8 cellular contexts compared by ENCODE assay signal in the genomic region with DNA sequence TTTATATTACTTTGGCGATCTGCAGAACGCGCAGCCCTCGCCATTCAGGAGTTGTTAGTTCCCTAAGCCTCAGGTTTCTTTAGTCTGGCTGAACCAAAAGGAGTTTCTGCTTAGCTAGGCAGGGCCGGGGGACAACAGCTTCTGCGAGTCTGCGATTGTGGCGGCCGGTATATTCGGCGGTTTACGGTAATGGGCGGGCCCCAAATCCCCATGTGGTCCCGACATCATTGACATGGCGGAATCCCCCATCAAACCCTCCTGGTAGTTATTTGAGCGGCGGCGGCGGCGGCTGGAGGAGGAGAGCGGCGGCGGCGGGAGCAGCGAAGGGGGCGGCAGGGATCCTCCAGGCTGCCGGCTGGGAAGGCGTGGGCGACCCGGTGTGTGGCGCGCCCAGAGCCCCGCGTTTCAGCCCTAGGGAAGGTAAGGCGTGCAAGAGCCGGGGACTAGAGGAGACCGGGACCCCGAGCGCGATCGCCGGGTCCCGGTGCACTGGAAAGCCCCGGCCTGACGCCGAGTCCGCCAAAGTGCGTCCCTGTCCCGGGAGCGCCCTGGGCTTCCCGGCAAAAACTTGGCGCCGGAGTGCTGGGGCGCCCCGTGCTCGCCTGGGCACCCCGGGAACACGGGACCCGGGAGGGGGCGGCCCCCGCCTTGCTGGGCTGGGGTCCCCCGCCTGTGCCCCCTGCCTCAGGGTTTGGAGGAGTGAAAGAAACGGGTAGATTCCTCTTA. TPM values are rescaled to one million over a fixed set of nuclear protein-coding genes. Genes with fewer than 3 reads are reported as not detected.
DNase-seq lines count a peak whose midpoint lies in the region; TF ChIP-seq lines count a peak whose summit lies in the region.

A gene (plus strand): TSS at position 227 of the 726 bp plus-strand sequence. CDS start 72,902 bp downstream, outside the sequence.

- no peak within 1 kb of the TSS for H2BK12ac ChIP-seq in H9 (ENCODE audit: insufficient read length, low read depth, low read length)

- no peak within 1 kb of the TSS for H4K8ac ChIP-seq in H9 (replicated peaks; ENCODE audit: insufficient read length, low read depth, low read length)

- H2AFZ ChIP-seq in H9 (ENCODE audit: low read length) = no peak within 1 kb of the TSS
- H2AFZ ChIP-seq in MM.1S (ENCODE audit: low read length) = peak within 1 kb of the TSS; percentile 41
- H2AFZ ChIP-seq in neural progenitor cell (replicated peaks) = peak within 1 kb of the TSS; percentile 46

- H3K4me1 ChIP-seq in H9 (ENCODE audit: insufficient read depth, low read length) = peaks cover 2% of the 10 kb centered on the region; the same call in 1 of the 2 replicates
- peaks cover 45% of the 10 kb centered on the region for H3K4me1 ChIP-seq in MM.1S (ENCODE audit: low read length)
- H3K4me1 ChIP-seq in neural progenitor cell = peaks cover 11% of the 10 kb centered on the region

- WGBS in H9 (ENCODE audit: extremely low coverage, insufficient read length, low lambda C conversion rate) = no CpG with 5 or more reads among the region's 63 CpGs

- H4K91ac ChIP-seq in H9 (ENCODE audit: insufficient read length, low read depth, low read length) = peak within 1 kb of the TSS; percentile 86

- DNase-seq in ELR (ENCODE audit: low read depth) (peak; percentile 96), H9 (peak; percentile 96), MM.1S (peak; percentile 99), SIG-M5 (lab: John Stamatoyannopoulos, UW) (peak; percentile 86), activated gamma-delta T cell (lab: John Stamatoyannopoulos, UW) (peak; percentile 62), fibroblast of villous mesenchyme (ENCODE audit: low read depth) (peak; percentile 98), neural progenitor cell (ENCODE audit: low spot score) (peak; percentile 96), stromal cell of bone marrow (ENCODE audit: low read depth) (peak; percentile 93)

- H3K4ac ChIP-seq in H9 (ENCODE audit: low read depth, low read length) = no peak within 1 kb of the TSS; the same call in 1 of the 2 replicates

- H3K9me3 Mint-ChIP-seq in H9 (no peaks in the 10 kb centered on the region; a peak in 2 of 5 replicates), neural progenitor cell (no peaks in the 10 kb centered on the region)

- peak within 1 kb of the TSS; percentile 39 for H2BK120ac ChIP-seq in H9 (ENCODE audit: low read depth, low read length, poor library complexity, severe bottlenecking)

- H3K27me3 ChIP-seq in H9 (ENCODE audit: insufficient read depth, low read length) (no peaks in the 10 kb centered on the region), MM.1S (replicated peaks; ENCODE audit: insufficient read depth, low read length) (no peaks in the 10 kb centered on the region), neural progenitor cell (no peaks in the 10 kb centered on the region)

- H3K4me3 Mint-ChIP-seq in H9 (peak within 1 kb of the TSS; percentile 87 to 94), neural progenitor cell (peak within 1 kb of the TSS; percentile 97)

- H3K23ac ChIP-seq in H9 (ENCODE audit: insufficient read length, low read depth, low read length) = no peak within 1 kb of the TSS

- H3K56ac ChIP-seq in H9 (ENCODE audit: insufficient read length, low read depth, low read length) = no peak within 1 kb of the TSS

- H3K14ac ChIP-seq in H9 (ENCODE audit: insufficient read depth, low read length) = peak within 1 kb of the TSS; percentile 89; the same call in 1 of the 2 replicates

- H3K79me2 ChIP-seq in H9 (ENCODE audit: insufficient read depth, low read length) = peaks cover 13% of the 10 kb centered on the region; the same call in 1 of the 2 replicates
- peaks cover 59% of the 10 kb centered on the region for H3K79me2 ChIP-seq in MM.1S (ENCODE audit: low read length)
- peaks cover 49% of the 10 kb centered on the region for H3K79me2 ChIP-seq in neural progenitor cell (ENCODE audit: low read depth)

- H4K20me1 ChIP-seq in H9 (ENCODE audit: control insufficient read depth, insufficient read depth, insufficient read length) (no peaks in the 10 kb centered on the region), MM.1S (ENCODE audit: insufficient read depth, low read length) (peaks cover 7% of the 10 kb centered on the region), neural progenitor cell (ENCODE audit: low read depth) (peaks cover 18% of the 10 kb centered on the region)

- H3K27me3 Mint-ChIP-seq in H9 (ENCODE audit: low read depth) = no peaks in the 10 kb centered on the region; the same call in 1 of the 2 replicates
- H3K27me3 Mint-ChIP-seq in neural progenitor cell (ENCODE audit: insufficient read depth, low read depth) = peaks cover 8% of the 10 kb centered on the region

- H3F3A ChIP-seq in MM.1S (ENCODE audit: insufficient read depth, low read length) = peaks cover 10% of the 10 kb centered on the region; the same call in 1 of the 2 replicates
- no peaks in the 10 kb centered on the region for H3F3A ChIP-seq in neural progenitor cell (ENCODE audit: low read depth)

- peak within 1 kb of the TSS; percentile 77 for H3K9ac ChIP-seq in H9 (ENCODE audit: extremely low read depth, insufficient read length, low read length)
- peak within 1 kb of the TSS; percentile 98 for H3K9ac ChIP-seq in MM.1S (ENCODE audit: low read length)
- peak within 1 kb of the TSS; percentile 88 for H3K9ac ChIP-seq in neural progenitor cell

- H3K9me3 ChIP-seq in H9 (ENCODE audit: control insufficient read depth, low read depth, low read length) (no peaks in the 10 kb centered on the region), MM.1S (replicated peaks; ENCODE audit: insufficient read depth, low read length) (no peaks in the 10 kb centered on the region), neural progenitor cell (ENCODE audit: low read depth) (no peaks in the 10 kb centered on the region)

- no peak for TF ChIP-seq CTCF in H9 (conservative IDR thresholded peaks at IDR 0.05)
- TF ChIP-seq CTCF in MM.1S (IDR thresholded peaks at IDR 0.05; ENCODE audit: low read length) = no peak
- no peak for TF ChIP-seq CTCF in fibroblast of villous mesenchyme (IDR thresholded peaks at IDR 0.05; ENCODE audit: insufficient read depth, low read depth, low read length)
- TF ChIP-seq CTCF in neural progenitor cell (IDR thresholded peaks at IDR 0.05) = no peak

- H3K27ac ChIP-seq in H9 (ENCODE audit: insufficient read length, low read depth, low read length) (no peak within 1 kb of the TSS), MM.1S (ENCODE audit: low read length) (peak within 1 kb of the TSS; percentile 74), neural progenitor cell (peak within 1 kb of the TSS; percentile 89)

- no peak within 1 kb of the TSS for H2BK5ac ChIP-seq in H9 (ENCODE audit: insufficient read length, low read length)

- H3K18ac ChIP-seq in H9 (ENCODE audit: insufficient read length, low read depth, low read length) = peak within 1 kb of the TSS; percentile 83

- H3K27ac Mint-ChIP-seq in H9 (peak within 1 kb of the TSS; percentile 89 to 98 (median 93); a peak in 5 of 7 replicates), neural progenitor cell (peak within 1 kb of the TSS; percentile 94)

- H2BK20ac ChIP-seq in H9 (ENCODE audit: low read depth, low read length, poor library complexity, severe bottlenecking) = no peak within 1 kb of the TSS

- peaks cover 13% of the 10 kb centered on the region for H3K23me2 ChIP-seq in H9 (ENCODE audit: insufficient read length, low read depth, low read length, poor library complexity, severe bottlenecking)

- H3K36me3 Mint-ChIP-seq in H9 (ENCODE audit: insufficient read depth in 1 of 3, low read depth in 3 of 3) = peaks cover 0 to 5% (median 0%) of the 10 kb centered on the region in 3 experiments; a peak in 3 of 7 replicates
- peaks cover 11% of the 10 kb centered on the region for H3K36me3 Mint-ChIP-seq in neural progenitor cell

- H3K4me3 ChIP-seq in MM.1S (ENCODE audit: low read length) (peak within 1 kb of the TSS; percentile 86), fibroblast of villous mesenchyme (ENCODE audit: low read depth, low read length) (peak within 1 kb of the TSS; percentile 74), neural progenitor cell (peak within 1 kb of the TSS; percentile 83)

- H3K79me1 ChIP-seq in H9 (ENCODE audit: insufficient read depth, low read depth, low read length, poor library complexity, severe bottlenecking) = no peaks in the 10 kb centered on the region

- peaks cover 43 to 47% of the 10 kb centered on the region in 2 experiments for H3K4me1 Mint-ChIP-seq in H9
- peaks cover 48% of the 10 kb centered on the region for H3K4me1 Mint-ChIP-seq in neural progenitor cell

- H3T11ph ChIP-seq in H9 (ENCODE audit: low read length) = no peak within 1 kb of the TSS

- H4K5ac ChIP-seq in H9 (ENCODE audit: insufficient read length, low read depth, low read length) = no peak within 1 kb of the TSS

- no peaks in the 10 kb centered on the region for H3K9me2 ChIP-seq in MM.1S (replicated peaks; ENCODE audit: insufficient read depth, low read length)

- peaks cover 6% of the 10 kb centered on the region; the same call in 1 of the 2 replicates for H3K36me3 ChIP-seq in MM.1S (replicated peaks; ENCODE audit: insufficient read depth, low read length)
- H3K36me3 ChIP-seq in neural progenitor cell = no peaks in the 10 kb centered on the region

- no peak within 1 kb of the TSS for H2AK5ac ChIP-seq in H9 (ENCODE audit: insufficient read length, low read length)

- H2BK15ac ChIP-seq in H9 (ENCODE audit: low read depth, low read length) = no peak within 1 kb of the TSS

- H3K4me2 ChIP-seq in H9 (ENCODE audit: insufficient read depth, insufficient read length, low read length) (peak within 1 kb of the TSS; percentile 74), MM.1S (ENCODE audit: low read depth, low read length) (peak within 1 kb of the TSS; percentile 54), neural progenitor cell (peak within 1 kb of the TSS; percentile 80)

RNA-seq across cellular contexts. Expression of the gene that starts here (rescaled TPM):
- 42.3 and 43.8 TPM in 2 replicates for total RNA-seq in H9 (2021)
- total RNA-seq in fibroblast of villous mesenchyme = 165 and 221 TPM in 2 replicates
- 29.5 and 33.9 TPM in 2 replicates for total RNA-seq in neural progenitor cell (ENCODE audit: low replicate concordance)
